20 cellular contexts compared by ENCODE assay signal in the genomic region with DNA sequence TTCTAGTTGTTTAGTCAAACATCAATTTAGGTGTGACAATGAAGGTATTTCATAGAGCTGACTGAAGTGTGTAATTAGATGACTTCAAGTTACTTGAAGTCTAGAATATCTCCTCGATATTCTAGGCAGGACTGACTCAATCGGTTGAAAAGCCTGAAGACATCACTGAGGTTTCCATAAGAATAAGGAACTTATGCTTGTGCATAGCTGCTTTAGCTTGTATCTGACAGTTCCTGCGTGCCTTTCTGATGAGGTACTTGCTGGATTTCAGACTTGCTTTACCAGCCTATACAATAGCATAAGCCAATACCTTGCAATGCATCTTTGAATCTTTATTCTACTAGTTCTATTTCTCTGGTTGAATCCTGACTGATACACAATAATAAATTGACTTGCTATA.
"Had no signal": no experiment of that assay in that cellular context is flagged by ENCODE, and none has a peak within 500 bp of the region (broad histone marks: within the 10 kb centered on the region; RNA-seq: fewer than 3 reads in every experiment).

No MANE protein-coding gene starts in this region.

- H3K9ac ChIP-seq: parathyroid adenoma had no signal

- H3K4me1 ChIP-seq: ascending aorta, breast epithelium, gastroesophageal sphincter, left ventricle myocardium inferior, parathyroid adenoma, stomach, testis, upper lobe of left lung had no signal

- H3K36me3 ChIP-seq: ascending aorta, breast epithelium, gastroesophageal sphincter, left ventricle myocardium inferior, neutrophil, stomach, upper lobe of left lung had no signal

- H3K27me3 ChIP-seq: ascending aorta, breast epithelium, gastroesophageal sphincter, hepatocyte, neutrophil, stomach, testis, upper lobe of left lung had no signal

- ATAC-seq: activated T-helper 17 cell treated with anti-CD3 and anti-CD28 coated beads, Interleukin-2, amount 50 U/mL, for 72 hours; gastroesophageal sphincter; naive thymus-derived CD8-positive, alpha-beta T cell had no signal

- H3K9me3 ChIP-seq: ascending aorta, breast epithelium, gastroesophageal sphincter, left ventricle myocardium inferior, neutrophil, stomach, testis, upper lobe of left lung had no signal

- DNase-seq: activated CD4-positive, alpha-beta T cell treated with anti-CD3 and anti-CD28 coated beads for 1 hour; activated CD4-positive, alpha-beta T cell treated with anti-CD3 and anti-CD28 coated beads, Interleukin-2, amount 50 U/mL, for 48 hours; activated naive CD4-positive, alpha-beta T cell treated with anti-CD3 and anti-CD28 coated beads for 36 hours; effector memory CD4-positive, alpha-beta T cell; left ventricle myocardium inferior; naive thymus-derived CD8-positive, alpha-beta T cell; stimulated activated CD4-positive, alpha-beta T cell treated with anti-CD3 and anti-CD28 coated beads, Interleukin-12 subunit alpha, Interleukin-12 subunit beta, amount 100 ng/mL, for 4 hours; stimulated activated CD4-positive, alpha-beta T cell treated with anti-CD3 and anti-CD28 coated beads, Interleukin-2, amount 100 ng/mL, for 24 hours; stomach; T-helper 9 cell; testis; upper lobe of left lung had no signal

- H3K4me2 ChIP-seq: hepatocyte had no signal

- H3K4me3 ChIP-seq: ascending aorta, breast epithelium, gastroesophageal sphincter, hepatocyte, left ventricle myocardium inferior, stomach, testis, upper lobe of left lung had no signal

- H2AFZ ChIP-seq: hepatocyte, parathyroid adenoma had no signal

- H3K27ac ChIP-seq: ascending aorta, breast epithelium, gastroesophageal sphincter, hepatocyte, left ventricle myocardium inferior, neutrophil, parathyroid adenoma, stomach, testis, upper lobe of left lung, VCaP had no signal

- H3K79me2 ChIP-seq: hepatocyte, parathyroid adenoma had no signal
